ENCODE assay signal across 8 cellular contexts in the genomic region with DNA sequence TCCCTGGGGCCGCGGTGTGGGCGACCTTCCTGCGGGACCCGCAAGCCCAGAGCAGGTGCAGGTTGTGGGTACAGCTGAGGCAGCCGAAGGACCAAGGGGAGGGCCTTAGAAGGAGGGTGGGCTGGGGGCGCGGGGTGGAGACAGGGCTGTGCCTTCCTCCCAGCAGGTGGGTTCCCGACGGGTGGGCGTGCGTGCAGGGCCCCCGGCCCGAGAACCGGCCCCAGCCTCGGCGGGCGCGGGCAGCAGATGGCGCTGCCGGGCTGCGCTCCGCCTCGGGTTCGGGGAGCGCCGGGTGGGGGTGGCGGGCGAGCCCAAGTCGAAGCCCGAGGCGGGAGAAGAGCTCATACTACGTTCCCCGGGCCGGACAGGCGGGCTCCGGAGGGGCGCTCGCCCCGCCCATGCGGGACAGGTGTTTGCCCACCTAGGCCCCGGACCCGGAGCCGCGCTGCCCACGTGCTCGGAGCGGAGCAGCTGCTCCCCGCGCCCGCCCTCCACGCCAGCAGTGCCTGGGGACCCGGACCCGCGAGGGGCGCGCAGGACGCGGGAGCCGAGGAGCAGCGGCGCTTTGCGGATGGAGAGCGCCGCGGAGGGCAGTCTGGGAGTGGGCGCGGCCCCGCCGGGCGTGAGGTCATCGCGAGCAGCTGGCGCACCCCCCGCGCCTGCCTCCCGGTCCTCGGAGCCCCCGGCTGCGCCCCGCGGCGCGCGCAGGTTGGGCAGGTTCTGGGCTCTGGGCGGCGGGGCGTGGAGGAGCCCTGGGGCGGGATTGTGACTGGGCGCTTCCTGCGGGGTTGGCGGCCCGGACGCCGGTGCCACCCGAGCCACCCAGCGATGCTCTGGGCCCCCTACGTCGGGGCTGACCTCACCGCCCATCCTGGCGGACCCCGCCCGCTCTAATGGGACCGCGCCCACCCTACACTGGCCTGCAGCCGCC. TPM values are rescaled to one million over a fixed set of nuclear protein-coding genes. Genes with fewer than 3 reads are reported as not detected.
DNase-seq lines count a peak whose midpoint lies in the region; ATAC-seq and TF ChIP-seq lines count a peak whose summit lies in the region.

No MANE protein-coding gene starts in this region.

- H3K27ac ChIP-seq in cardiac muscle cell (no peak overlapping the region), psoas muscle (peak overlapping the region; percentile 86)

- H3K9me3 ChIP-seq in cardiac muscle cell (ENCODE audit: low read depth) = no peaks in the 10 kb centered on the region
- H3K9me3 ChIP-seq in psoas muscle = no peaks in the 10 kb centered on the region

- peak overlapping the region; percentile 36 for H3K4me3 ChIP-seq in cardiac muscle cell
- peak overlapping the region; percentile 63 for H3K4me3 ChIP-seq in psoas muscle

- ATAC-seq in psoas muscle = peak; percentile 76 to 79 (median 78)
- ATAC-seq in GM18505 (IDR thresholded peaks at IDR 0.05; ENCODE audit: unreplicated experiment) = no peak

- WGBS in psoas muscle, 3 donors = 1 to 2% (median 2%) methylated on average over 55 to 106 of the region's 106 CpGs

- no peak for TF ChIP-seq POLR2A in GM18505 (IDR thresholded peaks at IDR 0.05; ENCODE audit: borderline replicate concordance, extremely low read depth, insufficient read depth, insufficient read length)

- H3K27me3 ChIP-seq in cardiac muscle cell = peaks cover 71% of the 10 kb centered on the region
- peaks cover 0 to 6% (median 0%) of the 10 kb centered on the region in 3 donors for H3K27me3 ChIP-seq in psoas muscle (ENCODE audit: insufficient read depth in 3 of 3, low read length in 2 of 3)

- intact Hi-C loops in psoas muscle (cut with DNase I) = loop anchor here (1.0 to 2.0 kb wide), 3 partner anchors 24 to 28 kb away; no protein-coding TSS in a partner anchor

- H3K4me1 ChIP-seq in cardiac muscle cell (ENCODE audit: low read depth) (peaks cover 13% of the 10 kb centered on the region), psoas muscle (peaks cover 21% of the 10 kb centered on the region)

- DNase-seq in stimulated activated CD4-positive, alpha-beta T cell treated with anti-CD3 and anti-CD28 coated beads, Interleukin-12 subunit alpha, Interleukin-12 subunit beta, amount 100 ng/mL, for 4 hours = peak; percentile 36
- DNase-seq in stimulated activated CD4-positive, alpha-beta T cell treated with anti-CD3 and anti-CD28 coated beads, Interleukin-1b, Interleukin-23, amount 100 ng/mL, for 48 hours = no peak
- peak; percentile 79 for DNase-seq in NCI-H510A treated with DMSO at 0.1 percent for 48 hours (lab: John Stamatoyannopoulos, UW)
- peak; percentile 78 for DNase-seq in activated effector memory CD4-positive, alpha-beta T cell treated with anti-CD3 and anti-CD28 coated beads, Interleukin-2, amount 50 U/mL, for 16 hours
- DNase-seq in cardiac muscle cell (ENCODE audit: low read depth in 1 of 2, low spot score in 1 of 2) = peak; percentile 31 to 83
- DNase-seq in psoas muscle = peak; percentile 55 to 76
- no peak for DNase-seq in NK-92 (lab: John Stamatoyannopoulos, UW; ENCODE audit: unreplicated experiment)

- H3K36me3 ChIP-seq in cardiac muscle cell = no peaks in the 10 kb centered on the region
- no peaks in the 10 kb centered on the region for H3K36me3 ChIP-seq in psoas muscle (ENCODE audit: insufficient read depth in 1 of 2, low read depth in 1 of 2)

- TF ChIP-seq CTCF in cardiac muscle cell (IDR thresholded peaks at IDR 0.05; ENCODE audit: low read depth, low read length) (peak; percentile 67), psoas muscle (IDR thresholded peaks at IDR 0.05) (peak; percentile 80)

RNA-seq across cellular contexts. Expression of a gene that starts 25.3 kb away (rescaled TPM):
- total RNA-seq in cardiac muscle cell = 0.51 and 0.60 TPM in 2 replicates
- polyA plus RNA-seq in cardiac muscle cell = 0.55 and 0.59 TPM in 2 replicates
- total RNA-seq in psoas muscle = 10 to 100 TPM in 3 of 4 donors, 1 to 10 TPM in 1; 9.9 to 15.2 (median 14.0) TPM
- polyA plus RNA-seq in psoas muscle = 1 to 10 TPM; 1.0 to 4.4 (median 3.5) TPM

RNA-seq across cellular contexts. Expression of a gene that starts 38.3 kb away (rescaled TPM):
- total RNA-seq in cardiac muscle cell (not detected in 2 replicates), psoas muscle (not detected)
- polyA plus RNA-seq in cardiac muscle cell (not detected in 2 replicates), psoas muscle (not detected)

RNA-seq across cellular contexts. Expression of a gene that starts 51.3 kb away (rescaled TPM):
- total RNA-seq in cardiac muscle cell (not detected in 2 replicates), psoas muscle (not detected)
- polyA plus RNA-seq in cardiac muscle cell (not detected in 2 replicates), psoas muscle (not detected)

Comparison
In these comparisons a context has a peak if more than half of its experiments do, and no peak if none do; other contexts are left out.
1. DNase-seq: peak in stimulated activated CD4-positive, alpha-beta T cell treated with anti-CD3 and anti-CD28 coated beads, Interleukin-12 subunit alpha, Interleukin-12 subunit beta, amount 100 ng/mL, for 4 hours (single experiment), NCI-H510A treated with DMSO at 0.1 percent for 48 hours (single experiment), activated effector memory CD4-positive, alpha-beta T cell treated with anti-CD3 and anti-CD28 coated beads, Interleukin-2, amount 50 U/mL, for 16 hours (single experiment), cardiac muscle cell (2 of 2) and psoas muscle (2 of 2); none in stimulated activated CD4-positive, alpha-beta T cell treated with anti-CD3 and anti-CD28 coated beads, Interleukin-1b, Interleukin-23, amount 100 ng/mL, for 48 hours (single experiment) and NK-92 (single experiment).